Comparison of ENCODE assay signal across 22 cellular contexts in the genomic region with DNA sequence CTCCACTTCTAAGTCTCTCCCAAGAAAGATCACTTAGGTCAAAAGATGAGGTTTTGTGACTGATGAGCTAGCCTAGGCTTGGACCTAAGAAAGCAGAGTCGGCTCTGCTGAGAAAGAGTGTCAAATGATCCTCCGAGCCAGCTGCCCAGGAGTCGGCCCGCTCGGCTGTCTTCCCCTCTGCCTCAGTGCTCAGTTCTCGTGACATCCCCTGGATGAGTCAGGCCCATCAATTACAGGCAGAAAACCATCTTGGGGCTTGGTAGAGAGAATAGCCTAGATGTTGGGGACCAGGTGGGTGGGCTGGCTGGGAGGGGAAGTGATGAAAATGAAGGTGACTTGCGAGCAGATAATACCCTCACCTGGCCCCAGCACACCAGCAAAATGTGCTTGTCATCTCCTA.
A peak's percentile ranks its signal among the peaks of the same experiment; 100 is the strongest.
DNase-seq lines count a peak whose midpoint lies in the region; ATAC-seq and TF ChIP-seq lines count a peak whose summit lies in the region.
"Had no signal": no experiment of that assay in that cellular context is flagged by ENCODE, and none has a peak within 500 bp of the region (broad histone marks: within the 10 kb centered on the region; RNA-seq: fewer than 3 reads in every experiment).

No MANE protein-coding gene starts in this region.

- no peak overlapping the region for H3K4me3 ChIP-seq in esophagus muscularis mucosa
- H3K4me3 ChIP-seq in osteoblast (ENCODE audit: insufficient read depth, low read length) = no peak overlapping the region
- H3K4me3 ChIP-seq: cardiac muscle cell, heart right ventricle had no signal

- TF ChIP-seq POLR2A in esophagus muscularis mucosa (IDR thresholded peaks at IDR 0.05; ENCODE audit: low read depth) = no peak

- H3K9me3 Mint-ChIP-seq in stimulated activated naive CD8-positive, alpha-beta T cell treated with anti-CD3 and anti-CD28 coated beads, Interleukin-15, Interleukin-2, amounts not matched to agents 100 ng/mL and 50 ng/mL, for 24 hours = no peaks in the 10 kb centered on the region
- H3K9me3 Mint-ChIP-seq: activated naive CD4-positive, alpha-beta T cell treated with anti-CD3 and anti-CD28 coated beads, Interleukin-2, amount 50 U/mL, for 24 hours; activated T-cell treated with anti-CD3 and anti-CD28 coated beads, Interleukin-2, amount 50 U/mL, for 4 hours; CD4-positive, CD25-positive, alpha-beta regulatory T cell; naive B cell had no signal

- no peak overlapping the region for H3K4me2 ChIP-seq in osteoblast (ENCODE audit: insufficient read depth, low read length)

- WGBS in esophagus muscularis mucosa = 68% methylated on average over 6 of the region's 7 CpGs

- H3K27me3 Mint-ChIP-seq in stimulated activated naive CD8-positive, alpha-beta T cell treated with anti-CD3 and anti-CD28 coated beads, Interleukin-15, Interleukin-2, amounts not matched to agents 100 ng/mL and 50 ng/mL, for 24 hours = no peaks in the 10 kb centered on the region
- H3K27me3 Mint-ChIP-seq: activated naive CD4-positive, alpha-beta T cell treated with anti-CD3 and anti-CD28 coated beads, Interleukin-2, amount 50 U/mL, for 24 hours; CD4-positive, CD25-positive, alpha-beta regulatory T cell; naive B cell had no signal

- no peak overlapping the region for H3K4me3 Mint-ChIP-seq in stimulated activated naive CD8-positive, alpha-beta T cell treated with anti-CD3 and anti-CD28 coated beads, Interleukin-15, Interleukin-2, amounts not matched to agents 100 ng/mL and 50 ng/mL, for 24 hours
- H3K4me3 Mint-ChIP-seq: activated naive CD4-positive, alpha-beta T cell treated with anti-CD3 and anti-CD28 coated beads, Interleukin-2, amount 50 U/mL, for 24 hours; activated T-cell treated with anti-CD3 and anti-CD28 coated beads, Interleukin-2, amount 50 U/mL, for 4 hours; CD4-positive, CD25-positive, alpha-beta regulatory T cell had no signal

- H4K20me1 ChIP-seq in osteoblast (ENCODE audit: insufficient read depth, low read length) = peaks cover 79% of the 10 kb centered on the region

- no peak for ATAC-seq in stimulated activated naive CD8-positive, alpha-beta T cell treated with anti-CD3 and anti-CD28 coated beads, Interleukin-15, Interleukin-2, amounts not matched to agents 100 U/mL and 50 U/mL, for 24 hours
- ATAC-seq in HG03175 (IDR thresholded peaks at IDR 0.05; ENCODE audit: unreplicated experiment) (no peak), Right ventricle myocardium superior (ENCODE audit: poor library complexity) (no peak)
- ATAC-seq: activated T-cell treated with anti-CD3 and anti-CD28 coated beads, Interleukin-2, amount 50 U/mL, for 4 hours; heart right ventricle had no signal

- H3K27me3 ChIP-seq in esophagus muscularis mucosa (no peaks in the 10 kb centered on the region), osteoblast (ENCODE audit: insufficient read depth, low read length) (no peaks in the 10 kb centered on the region)
- H3K27me3 ChIP-seq: cardiac muscle cell, heart right ventricle had no signal

- H3K9me3 ChIP-seq in esophagus muscularis mucosa = no peaks in the 10 kb centered on the region
- H3K9me3 ChIP-seq in osteoblast (ENCODE audit: low read depth, low read length) = no peaks in the 10 kb centered on the region

- H3K4me1 ChIP-seq in esophagus muscularis mucosa = peaks cover 36 to 64% (median 57%) of the 10 kb centered on the region in 4 donors
- H3K4me1 ChIP-seq in osteoblast (ENCODE audit: insufficient read depth, low read length) = peaks cover 21% of the 10 kb centered on the region

- no peak for DNase-seq in stimulated activated naive CD8-positive, alpha-beta T cell treated with anti-CD3 and anti-CD28 coated beads, Interleukin-15, Interleukin-2, amounts not matched to agents 100 U/mL and 50 U/mL, for 24 hours
- DNase-seq in esophagus muscularis mucosa (ENCODE audit: extremely low spot score) (no peak), osteoblast (ENCODE audit: insufficient read length, low spot score, missing footprints) (peak; percentile 60), Right ventricle myocardium superior (no peak), ureter (ENCODE audit: low spot score) (no peak), NCI-H69 (lab: John Stamatoyannopoulos, UW) (no peak)
- DNase-seq: activated CD4-positive, alpha-beta T cell treated with anti-CD3 and anti-CD28 coated beads, Interleukin-2, amount 50 U/mL, for 4 hours; activated T-cell treated with anti-CD3 and anti-CD28 coated beads, Interleukin-2, amount 50 U/mL, for 4 hours; CD4-positive, CD25-positive, alpha-beta regulatory T cell; DMS79 treated with DMSO at 0.1 percent for 48 hours; HCEC 1CT; heart right ventricle; MV-4-11; naive B cell; NCI-H2029 treated with DMSO at 0.1 percent for 48 hours; NCI-H510A treated with DMSO at 0.1 percent for 48 hours; stimulated activated CD4-positive, alpha-beta T cell treated with anti-CD3 and anti-CD28 coated beads, Interleukin-4, amount 100 ng/mL, for 24 hours had no signal

- H2AFZ ChIP-seq in osteoblast (ENCODE audit: low read length) = no peak overlapping the region

- peaks cover 86% of the 10 kb centered on the region for H3K79me2 ChIP-seq in osteoblast (ENCODE audit: insufficient read depth, low read length)

- H3K36me3 Mint-ChIP-seq in stimulated activated naive CD8-positive, alpha-beta T cell treated with anti-CD3 and anti-CD28 coated beads, Interleukin-15, Interleukin-2, amounts not matched to agents 100 ng/mL and 50 ng/mL, for 24 hours (ENCODE audit: low read depth) = peaks cover 30% of the 10 kb centered on the region

- H3K4me1 Mint-ChIP-seq in stimulated activated naive CD8-positive, alpha-beta T cell treated with anti-CD3 and anti-CD28 coated beads, Interleukin-15, Interleukin-2, amounts not matched to agents 100 ng/mL and 50 ng/mL, for 24 hours (ENCODE audit: low read depth) = peaks cover 20% of the 10 kb centered on the region

- intact Hi-C loops in esophagus muscularis mucosa (cut with DNase I) (no loop called here), Right ventricle myocardium superior (cut with DNase I) (no loop called here)

- TF ChIP-seq EP300 in esophagus muscularis mucosa (IDR thresholded peaks at IDR 0.05) = no peak

- H3K36me3 ChIP-seq in esophagus muscularis mucosa = peaks cover 14 to 58% (median 50%) of the 10 kb centered on the region in 4 donors
- H3K36me3 ChIP-seq in osteoblast (ENCODE audit: insufficient read depth, low read length) = peaks cover 71% of the 10 kb centered on the region

- TF ChIP-seq CTCF in esophagus muscularis mucosa (IDR thresholded peaks at IDR 0.05) (no peak), osteoblast (IDR thresholded peaks at IDR 0.05; ENCODE audit: extremely low read depth, low read depth, low read length) (no peak)

- H3K27ac ChIP-seq in esophagus muscularis mucosa (replicated peaks in 1 of 4) = peak overlapping the region; percentile 62 to 71 (median 64)
- no peak overlapping the region for H3K27ac ChIP-seq in osteoblast (ENCODE audit: low read depth, low read length)
- H3K27ac ChIP-seq: cardiac muscle cell, VCaP had no signal

- H3K27ac Mint-ChIP-seq in stimulated activated naive CD8-positive, alpha-beta T cell treated with anti-CD3 and anti-CD28 coated beads, Interleukin-15, Interleukin-2, amounts not matched to agents 100 ng/mL and 50 ng/mL, for 24 hours = peak overlapping the region; percentile 26
- H3K27ac Mint-ChIP-seq: activated naive CD4-positive, alpha-beta T cell treated with anti-CD3 and anti-CD28 coated beads, Interleukin-2, amount 50 U/mL, for 24 hours; CD4-positive, CD25-positive, alpha-beta regulatory T cell had no signal
